ENCODE assay signal across 39 cellular contexts in genomic region chr10:57706576-57707299, GRCh38.
"Had no signal": no experiment of that assay in that cellular context is flagged by ENCODE, and none has a peak within 500 bp of the region (broad histone marks: within the 10 kb centered on the region; RNA-seq: fewer than 3 reads in every experiment).

No MANE protein-coding gene starts in this region.

- H3K4me3 Mint-ChIP-seq: activated CD4-positive, alpha-beta memory T cell treated with anti-CD3 and anti-CD28 coated beads, Interleukin-2, amount 10 ng/mL, durations not matched to agents 7 days and 5 days; activated CD8-positive, alpha-beta memory T cell treated with anti-CD3 and anti-CD28 coated beads, Interleukin-2, amount 10 ng/mL, durations not matched to agents 7 days and 5 days; activated naive CD8-positive, alpha-beta T cell treated with anti-CD3 and anti-CD28 coated beads for 36 hours; T-cell; T-helper 17 cell had no signal

- DNase-seq: activated CD4-positive, alpha-beta memory T cell treated with anti-CD3 and anti-CD28 coated beads, Interleukin-2, amount 10 ng/mL, durations not matched to agents 7 days and 5 days; activated CD4-positive, alpha-beta T cell treated with anti-CD3 and anti-CD28 coated beads for 1 hour; activated CD4-positive, alpha-beta T cell treated with anti-CD3 and anti-CD28 coated beads for 48 hours; activated CD4-positive, CD25-positive, alpha-beta regulatory T cell; activated CD8-positive, alpha-beta memory T cell treated with anti-CD3 and anti-CD28 coated beads for 24 hours; activated CD8-positive, alpha-beta memory T cell treated with anti-CD3 and anti-CD28 coated beads, Interleukin-2, amount 10 ng/mL, durations not matched to agents 7 days and 5 days; activated CD8-positive, alpha-beta memory T cell treated with anti-CD3 and anti-CD28 coated beads, Interleukin-2, amount 50 U/mL, for 48 hours; activated effector memory CD4-positive, alpha-beta T cell treated with anti-CD3 and anti-CD28 coated beads, Interleukin-2, amount 50 U/mL, for 16 hours; activated naive CD4-positive, alpha-beta T cell; activated naive CD4-positive, alpha-beta T cell treated with anti-CD3 and anti-CD28 coated beads, Interleukin-2, amount 50 U/mL, for 16 hours; activated naive CD8-positive, alpha-beta T cell treated with anti-CD3 and anti-CD28 coated beads for 36 hours; activated T-cell treated with anti-CD3 and anti-CD28 coated beads, Interleukin-2, amount 50 U/mL, for 48 hours; amniotic stem cell; aorta; brain microvascular endothelial cell; central memory CD4-positive, alpha-beta T cell; MM.1S; MV-4-11; NCI-H1092; NCI-H1436 treated with DMSO at 0.1 percent for 48 hours; NCI-H1694 treated with DMSO at 0.1 percent for 48 hours; NCI-H2029; NCI-H2107; NCI-H2171; NCI-H510A; NCI-H526; NCI-H748 treated with DMSO at 0.1 percent for 48 hours; NK-92 treated with Interleukin-12 subunit alpha and Interleukin-12 subunit beta, amount 100 ng/mL, for 24 hours; PC-3; SIG-M5; T-cell; T-helper 17 cell; T-helper 9 cell had no signal

- ATAC-seq: activated CD8-positive, alpha-beta memory T cell treated with anti-CD3 and anti-CD28 coated beads, Interleukin-2, amount 10 ng/mL, durations not matched to agents 7 days and 5 days; PC-3; Right ventricle myocardium inferior; SK-N-SH treated with all-trans-retinoic acid at 6 μM for 48 hours; T-cell; T-helper 17 cell had no signal

- H3K27ac ChIP-seq: brain microvascular endothelial cell, RWPE1, VCaP had no signal

- H3K36me3 ChIP-seq: brain microvascular endothelial cell had no signal

- H3K27me3 Mint-ChIP-seq: activated CD4-positive, alpha-beta memory T cell treated with anti-CD3 and anti-CD28 coated beads, Interleukin-2, amount 10 ng/mL, durations not matched to agents 7 days and 5 days; activated CD8-positive, alpha-beta memory T cell treated with anti-CD3 and anti-CD28 coated beads, Interleukin-2, amount 10 ng/mL, durations not matched to agents 7 days and 5 days; activated naive CD8-positive, alpha-beta T cell treated with anti-CD3 and anti-CD28 coated beads for 36 hours; T-cell; T-helper 17 cell had no signal

- FAIRE-seq: colon, RCC 7860 had no signal

- H3K4me1 Mint-ChIP-seq: activated CD4-positive, alpha-beta memory T cell treated with anti-CD3 and anti-CD28 coated beads, Interleukin-2, amount 10 ng/mL, durations not matched to agents 7 days and 5 days; activated CD8-positive, alpha-beta memory T cell treated with anti-CD3 and anti-CD28 coated beads, Interleukin-2, amount 10 ng/mL, durations not matched to agents 7 days and 5 days; activated naive CD8-positive, alpha-beta T cell treated with anti-CD3 and anti-CD28 coated beads for 36 hours; T-cell; T-helper 17 cell had no signal

- H3K27me3 ChIP-seq: brain microvascular endothelial cell had no signal

- H3K27ac Mint-ChIP-seq: activated CD4-positive, alpha-beta memory T cell treated with anti-CD3 and anti-CD28 coated beads, Interleukin-2, amount 10 ng/mL, durations not matched to agents 7 days and 5 days; activated CD8-positive, alpha-beta memory T cell treated with anti-CD3 and anti-CD28 coated beads, Interleukin-2, amount 10 ng/mL, durations not matched to agents 7 days and 5 days; activated naive CD8-positive, alpha-beta T cell treated with anti-CD3 and anti-CD28 coated beads for 36 hours; T-cell; T-helper 17 cell had no signal

- H3K36me3 Mint-ChIP-seq: activated CD8-positive, alpha-beta memory T cell treated with anti-CD3 and anti-CD28 coated beads, Interleukin-2, amount 10 ng/mL, durations not matched to agents 7 days and 5 days; activated naive CD8-positive, alpha-beta T cell treated with anti-CD3 and anti-CD28 coated beads for 36 hours; T-cell had no signal

- H3K9me3 Mint-ChIP-seq: activated CD4-positive, alpha-beta memory T cell treated with anti-CD3 and anti-CD28 coated beads, Interleukin-2, amount 10 ng/mL, durations not matched to agents 7 days and 5 days; activated naive CD8-positive, alpha-beta T cell treated with anti-CD3 and anti-CD28 coated beads for 36 hours had no signal
